ENCODE assay signal across 1 cellular context in the genomic region with DNA sequence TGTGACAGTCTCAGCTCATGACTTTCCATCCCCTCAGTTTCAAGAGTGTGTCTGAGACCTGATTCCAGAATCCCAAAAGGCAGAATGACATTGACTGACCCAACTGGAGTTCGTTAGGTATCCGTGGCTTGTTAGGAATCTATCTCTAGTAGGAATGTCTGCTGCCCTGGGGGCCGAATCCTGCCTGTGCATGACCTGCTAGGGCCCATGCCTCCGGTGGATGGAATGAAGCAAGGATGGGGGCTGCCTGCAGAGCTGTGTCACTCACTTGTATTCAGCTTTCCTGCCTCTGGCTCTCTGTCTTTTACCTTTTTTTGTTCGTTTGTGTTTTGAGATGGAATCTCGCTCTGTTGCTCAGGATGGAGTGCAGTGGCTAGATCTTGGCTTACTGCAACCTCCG.
TF ChIP-seq lines count a peak whose summit lies in the region.

No MANE protein-coding gene starts in this region.

TF ChIP-seq in WTC11, 78 proteins besides CTCF, POLR2A, EP300 and RAD21 (continued from another document):
- TF ChIP-seq, protein P1, sequence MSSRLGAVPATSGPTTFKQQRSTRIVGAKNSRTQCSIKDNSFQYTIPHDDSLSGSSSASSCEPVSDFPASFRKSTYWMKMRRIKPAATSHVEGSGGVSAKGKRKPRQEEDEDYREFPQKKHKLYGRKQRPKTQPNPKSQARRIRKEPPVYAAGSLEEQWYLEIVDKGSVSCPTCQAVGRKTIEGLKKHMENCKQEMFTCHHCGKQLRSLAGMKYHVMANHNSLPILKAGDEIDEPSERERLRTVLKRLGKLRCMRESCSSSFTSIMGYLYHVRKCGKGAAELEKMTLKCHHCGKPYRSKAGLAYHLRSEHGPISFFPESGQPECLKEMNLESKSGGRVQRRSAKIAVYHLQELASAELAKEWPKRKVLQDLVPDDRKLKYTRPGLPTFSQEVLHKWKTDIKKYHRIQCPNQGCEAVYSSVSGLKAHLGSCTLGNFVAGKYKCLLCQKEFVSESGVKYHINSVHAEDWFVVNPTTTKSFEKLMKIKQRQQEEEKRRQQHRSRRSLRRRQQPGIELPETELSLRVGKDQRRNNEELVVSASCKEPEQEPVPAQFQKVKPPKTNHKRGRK (CRISPR knock-in tag; IDR thresholded peaks at IDR 0.05; ENCODE audit: borderline replicate concordance): no peak
- no peak for TF ChIP-seq ETV6 (CRISPR knock-in tag; IDR thresholded peaks at IDR 0.05)
